In the genomic region with DNA sequence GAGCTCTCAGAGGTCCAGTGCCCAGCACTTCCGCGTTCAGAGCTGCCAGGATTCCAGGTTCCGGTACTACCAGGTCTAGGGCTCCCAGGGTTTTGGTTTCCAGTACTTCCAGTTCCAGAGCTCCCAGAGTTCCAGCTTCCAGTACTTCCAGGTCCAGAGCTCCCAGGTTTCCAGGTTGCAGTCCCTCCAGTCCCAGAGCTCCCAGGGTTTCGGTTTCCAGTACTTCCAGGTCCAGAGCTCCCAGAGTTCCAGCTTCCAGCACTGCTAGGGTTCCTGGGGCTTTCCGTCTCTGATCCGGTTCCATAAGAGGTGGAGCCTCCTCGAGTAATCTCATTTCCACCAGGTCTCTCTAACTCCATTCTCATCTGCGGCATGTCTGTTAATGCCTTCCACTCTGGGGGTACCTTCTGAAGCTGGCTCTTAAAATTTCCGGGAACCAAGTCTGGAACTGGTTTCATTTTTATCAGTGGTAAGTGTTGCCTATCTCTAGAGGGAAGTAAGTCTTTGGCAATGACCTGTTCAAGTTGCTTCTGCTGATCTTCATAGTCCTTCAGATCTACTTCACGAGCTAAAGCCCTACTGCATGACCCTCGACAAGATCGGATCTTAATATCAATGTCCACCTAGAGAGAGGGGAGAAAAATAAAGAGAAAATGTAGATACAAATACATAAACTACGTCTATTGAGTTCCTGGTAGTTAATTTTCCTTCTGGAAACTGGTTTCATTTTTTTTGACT, we compare ENCODE assay signal across 1 cellular context.
TF ChIP-seq lines count a peak whose summit lies in the region.

No MANE protein-coding gene starts in this region.

TF ChIP-seq in HepG2, 621 proteins besides CTCF, POLR2A, EP300 and RAD21 (continued from another document):
- TF ChIP-seq, protein P1, sequence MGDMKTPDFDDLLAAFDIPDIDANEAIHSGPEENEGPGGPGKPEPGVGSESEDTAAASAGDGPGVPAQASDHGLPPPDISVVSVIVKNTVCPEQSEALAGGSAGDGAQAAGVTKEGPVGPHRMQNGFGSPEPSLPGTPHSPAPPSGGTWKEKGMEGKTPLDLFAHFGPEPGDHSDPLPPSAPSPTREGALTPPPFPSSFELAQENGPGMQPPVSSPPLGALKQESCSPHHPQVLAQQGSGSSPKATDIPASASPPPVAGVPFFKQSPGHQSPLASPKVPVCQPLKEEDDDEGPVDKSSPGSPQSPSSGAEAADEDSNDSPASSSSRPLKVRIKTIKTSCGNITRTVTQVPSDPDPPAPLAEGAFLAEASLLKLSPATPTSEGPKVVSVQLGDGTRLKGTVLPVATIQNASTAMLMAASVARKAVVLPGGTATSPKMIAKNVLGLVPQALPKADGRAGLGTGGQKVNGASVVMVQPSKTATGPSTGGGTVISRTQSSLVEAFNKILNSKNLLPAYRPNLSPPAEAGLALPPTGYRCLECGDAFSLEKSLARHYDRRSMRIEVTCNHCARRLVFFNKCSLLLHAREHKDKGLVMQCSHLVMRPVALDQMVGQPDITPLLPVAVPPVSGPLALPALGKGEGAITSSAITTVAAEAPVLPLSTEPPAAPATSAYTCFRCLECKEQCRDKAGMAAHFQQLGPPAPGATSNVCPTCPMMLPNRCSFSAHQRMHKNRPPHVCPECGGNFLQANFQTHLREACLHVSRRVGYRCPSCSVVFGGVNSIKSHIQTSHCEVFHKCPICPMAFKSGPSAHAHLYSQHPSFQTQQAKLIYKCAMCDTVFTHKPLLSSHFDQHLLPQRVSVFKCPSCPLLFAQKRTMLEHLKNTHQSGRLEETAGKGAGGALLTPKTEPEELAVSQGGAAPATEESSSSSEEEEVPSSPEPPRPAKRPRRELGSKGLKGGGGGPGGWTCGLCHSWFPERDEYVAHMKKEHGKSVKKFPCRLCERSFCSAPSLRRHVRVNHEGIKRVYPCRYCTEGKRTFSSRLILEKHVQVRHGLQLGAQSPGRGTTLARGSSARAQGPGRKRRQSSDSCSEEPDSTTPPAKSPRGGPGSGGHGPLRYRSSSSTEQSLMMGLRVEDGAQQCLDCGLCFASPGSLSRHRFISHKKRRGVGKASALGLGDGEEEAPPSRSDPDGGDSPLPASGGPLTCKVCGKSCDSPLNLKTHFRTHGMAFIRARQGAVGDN (CRISPR knock-in tag; IDR thresholded peaks at IDR 0.05): peak; percentile 43; the same call in 1 of the 2 replicates
- TF ChIP-seq MBD4 (IDR thresholded peaks at IDR 0.05; ENCODE audit: borderline replicate concordance, low read length): no peak
- peak; percentile 51; the same call in 1 of the 2 replicates for TF ChIP-seq SSRP1 (CRISPR knock-in tag; IDR thresholded peaks at IDR 0.05)
- TF ChIP-seq, protein P2, sequence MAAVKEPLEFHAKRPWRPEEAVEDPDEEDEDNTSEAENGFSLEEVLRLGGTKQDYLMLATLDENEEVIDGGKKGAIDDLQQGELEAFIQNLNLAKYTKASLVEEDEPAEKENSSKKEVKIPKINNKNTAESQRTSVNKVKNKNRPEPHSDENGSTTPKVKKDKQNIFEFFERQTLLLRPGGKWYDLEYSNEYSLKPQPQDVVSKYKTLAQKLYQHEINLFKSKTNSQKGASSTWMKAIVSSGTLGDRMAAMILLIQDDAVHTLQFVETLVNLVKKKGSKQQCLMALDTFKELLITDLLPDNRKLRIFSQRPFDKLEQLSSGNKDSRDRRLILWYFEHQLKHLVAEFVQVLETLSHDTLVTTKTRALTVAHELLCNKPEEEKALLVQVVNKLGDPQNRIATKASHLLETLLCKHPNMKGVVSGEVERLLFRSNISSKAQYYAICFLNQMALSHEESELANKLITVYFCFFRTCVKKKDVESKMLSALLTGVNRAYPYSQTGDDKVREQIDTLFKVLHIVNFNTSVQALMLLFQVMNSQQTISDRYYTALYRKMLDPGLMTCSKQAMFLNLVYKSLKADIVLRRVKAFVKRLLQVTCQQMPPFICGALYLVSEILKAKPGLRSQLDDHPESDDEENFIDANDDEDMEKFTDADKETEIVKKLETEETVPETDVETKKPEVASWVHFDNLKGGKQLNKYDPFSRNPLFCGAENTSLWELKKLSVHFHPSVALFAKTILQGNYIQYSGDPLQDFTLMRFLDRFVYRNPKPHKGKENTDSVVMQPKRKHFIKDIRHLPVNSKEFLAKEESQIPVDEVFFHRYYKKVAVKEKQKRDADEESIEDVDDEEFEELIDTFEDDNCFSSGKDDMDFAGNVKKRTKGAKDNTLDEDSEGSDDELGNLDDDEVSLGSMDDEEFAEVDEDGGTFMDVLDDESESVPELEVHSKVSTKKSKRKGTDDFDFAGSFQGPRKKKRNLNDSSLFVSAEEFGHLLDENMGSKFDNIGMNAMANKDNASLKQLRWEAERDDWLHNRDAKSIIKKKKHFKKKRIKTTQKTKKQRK (IDR thresholded peaks at IDR 0.05; ENCODE audit: low read length): no peak
- no peak for TF ChIP-seq AGO2 (optimal IDR thresholded peaks at IDR 0.05; ENCODE audit: low read depth, low read length)
- no peak for TF ChIP-seq TFDP2 (CRISPR knock-in tag; IDR thresholded peaks at IDR 0.05)
- TF ChIP-seq ZNF350 (CRISPR knock-in tag; IDR thresholded peaks at IDR 0.05; ENCODE audit: borderline replicate concordance, low read depth): 0 out of 2 replicates have a peak, but pooled peaks have one; percentile 33
- no peak for TF ChIP-seq MATR3 (CRISPR knock-in tag; IDR thresholded peaks at IDR 0.05)
- TF ChIP-seq POGK (CRISPR knock-in tag; conservative IDR thresholded peaks at IDR 0.05): no peak
- 0 out of 2 replicates have a peak, but pooled peaks have one; percentile 32 for TF ChIP-seq ELF4 (CRISPR knock-in tag; IDR thresholded peaks at IDR 0.05; ENCODE audit: borderline replicate concordance)
- 0 out of 2 replicates have a peak, but pooled peaks have one; percentile 26 for TF ChIP-seq BORCS8-MEF2B (CRISPR knock-in tag; IDR thresholded peaks at IDR 0.05)
TF ChIP-seq in HepG2: peak in this region for 16.
